Comparison of ENCODE assay signal across 8 cellular contexts in the genomic region with DNA sequence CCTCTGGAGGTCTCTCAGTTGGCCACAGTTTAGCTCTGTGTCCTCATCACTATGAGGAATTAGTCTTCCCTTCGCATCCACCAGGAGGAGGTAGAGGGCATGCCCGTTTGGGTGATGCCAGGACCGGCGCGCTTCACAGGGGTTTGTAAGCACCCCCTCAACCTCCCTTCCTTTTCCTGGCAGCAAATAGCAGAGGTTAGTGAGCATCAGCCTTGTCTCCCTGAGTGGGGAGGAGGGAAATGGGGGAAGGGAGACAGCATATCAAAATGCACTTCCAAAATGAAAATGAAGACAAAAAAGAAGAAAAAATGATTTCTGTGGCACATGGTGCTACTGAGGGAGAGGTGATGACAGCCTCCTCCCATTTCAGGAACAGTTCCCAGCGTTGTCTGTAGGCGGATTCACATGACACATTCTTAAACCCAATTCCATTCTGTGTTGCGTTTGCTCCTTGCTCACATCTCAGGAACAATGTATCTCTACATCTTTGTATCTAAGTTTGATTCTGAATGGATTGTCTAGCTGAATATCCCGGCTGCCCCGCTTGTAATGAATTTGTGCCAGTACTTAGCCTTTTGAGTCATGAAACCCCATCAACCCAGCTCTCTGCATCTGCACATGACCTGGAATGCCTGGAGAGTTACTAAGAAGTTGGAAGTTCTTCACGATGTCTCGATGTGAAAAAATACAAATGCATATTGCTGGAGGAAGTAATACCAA. TPM values are rescaled to one million over a fixed set of nuclear protein-coding genes. Genes with fewer than 3 reads are reported as not detected.
DNase-seq lines count a peak whose midpoint lies in the region; ATAC-seq lines count a peak whose summit lies in the region.

No MANE protein-coding gene starts in this region.

- peaks cover 8 to 23% of the 10 kb centered on the region in 2 donors for H3K27me3 Mint-ChIP-seq in T-cell

- intact Hi-C loops in left ventricle myocardium superior (cut with micrococcal nuclease): no loop called here

- H3K27ac ChIP-seq in rectal smooth muscle tissue (ENCODE audit: low read depth, low read length): no peak overlapping the region

- peaks cover 8 to 10% (median 9%) of the 10 kb centered on the region in 3 donors for H3K4me1 Mint-ChIP-seq in T-cell

- H3K36me3 ChIP-seq in rectal smooth muscle tissue (ENCODE audit: control insufficient read depth, insufficient read depth, low read length): no peaks in the 10 kb centered on the region

- ATAC-seq in T-cell (replicated peaks in 1 of 4): peak; percentile 89 to 95 (median 93)
- ATAC-seq in left ventricle myocardium superior: peak; percentile 96
- ATAC-seq in GM19023 (IDR thresholded peaks at IDR 0.05; ENCODE audit: unreplicated experiment): no peak
- no peak for ATAC-seq in GM21619 (IDR thresholded peaks at IDR 0.05; ENCODE audit: unreplicated experiment)

- CTCF ChIA-PET in T-cell (lab: Charles Lee): interaction anchor here (0.5 to 3.3 kb wide), 16 partner anchors 11 to 333 kb away, joined by 3 to 9 read pairs (median 4); a partner anchor contains a TSS

- H3K4me3 Mint-ChIP-seq in T-cell: peak overlapping the region; percentile 28 to 58 (median 55)

- no peaks in the 10 kb centered on the region for H3K9me3 Mint-ChIP-seq in T-cell

- POLR2A ChIA-PET in T-cell (lab: Charles Lee): no interaction called here

- H3K4me1 ChIP-seq in rectal smooth muscle tissue (ENCODE audit: control insufficient read depth, insufficient read depth, low read length): peaks cover 3% of the 10 kb centered on the region

- H3K36me3 Mint-ChIP-seq in T-cell: no peaks in the 10 kb centered on the region

- no peak overlapping the region for H3K9ac ChIP-seq in rectal smooth muscle tissue (ENCODE audit: low read length)

- DNase-seq in GDM1 (lab: John Stamatoyannopoulos, UW): peak; percentile 50
- peak; percentile 69 for DNase-seq in M059J (ENCODE audit: low read depth)
- DNase-seq in T-cell: peak in 33 of 34 experiments; percentile 4 to 69 (median 47)
- DNase-seq in amygdala (lab: John Stamatoyannopoulos, UW): peak in 51 of 56 donors; percentile 2 to 80 (median 41)
- peak; percentile 67 for DNase-seq in left ventricle myocardium superior

- H3K4me3 ChIP-seq in rectal smooth muscle tissue (ENCODE audit: low read length): peak overlapping the region; percentile 46

- H3K27ac Mint-ChIP-seq in T-cell: peak overlapping the region in 1 of 2 donors; percentile 13

- no peaks in the 10 kb centered on the region for H3K27me3 ChIP-seq in rectal smooth muscle tissue (ENCODE audit: control insufficient read depth, insufficient read depth, low read length)

RNA-seq across cellular contexts. Expression of a gene that starts 45.1 kb away (rescaled TPM):
- 5.3 and 8.7 TPM in 2 replicates for total RNA-seq in M059J (2014; rRNA removed; shearing (Covaris generic))
- total RNA-seq in T-cell (1 to 10 TPM in 1 of 5 donors, under 1 TPM in 3, not detected in 1; 0.62 to 1.5 (median 0.78) TPM), left ventricle myocardium superior (5.0 TPM)

RNA-seq across cellular contexts. Expression of a gene that starts 56.1 kb away (rescaled TPM):
- total RNA-seq in M059J (2014; rRNA removed; shearing (Covaris generic)): 13.8 and 26.7 TPM in 2 replicates
- total RNA-seq in T-cell: 10 to 100 TPM; 49.7 to 58.7 (median 54.7) TPM
- 28.8 TPM for total RNA-seq in left ventricle myocardium superior

Comparison
In these comparisons a context has a peak if more than half of its experiments do, and no peak if none do; other contexts are left out.
1. ATAC-seq: peak in T-cell (4 of 4) and left ventricle myocardium superior (single experiment); none in GM19023 (single experiment) and GM21619 (single experiment).
2. Peak in every context shown above with its lines, with median percentiles within 50 percentile points of each other: DNase-seq.